ENCODE assay signal across 13 cellular contexts in genomic region chr5:426392-426976, GRCh38. TPM values are rescaled to one million over a fixed set of nuclear protein-coding genes. Genes with fewer than 3 reads are reported as not detected.
DNase-seq lines count a peak whose midpoint lies in the region; ATAC-seq, FAIRE-seq and TF ChIP-seq lines count a peak whose summit lies in the region.
"Had no signal": no experiment of that assay in that cellular context is flagged by ENCODE, and none has a peak within 500 bp of the region (broad histone marks: within the 10 kb centered on the region; RNA-seq: fewer than 3 reads in every experiment).

No MANE protein-coding gene starts in this region.

- TF ChIP-seq CTCF in endothelial cell (IDR thresholded peaks at IDR 0.05; ENCODE audit: unreplicated experiment), result no peak

- peaks cover 13% of the 10 kb centered on the region for H3K36me3 Mint-ChIP-seq in T-helper 1 cell treated with Interleukin-12 subunit alpha and Interleukin-12 subunit beta and Interleukin-4 antibody, amounts not matched to agents 30 μg/mL and 1 μg/mL, for 36 hours (ENCODE audit: low read depth)
- peaks cover 36% of the 10 kb centered on the region for H3K36me3 Mint-ChIP-seq in stimulated activated naive CD8-positive, alpha-beta T cell treated with anti-CD3 and anti-CD28 coated beads, Interleukin-15, Interleukin-2, amounts not matched to agents 100 ng/mL and 50 ng/mL, for 24 hours (ENCODE audit: low read depth)
- peaks cover 7% of the 10 kb centered on the region for H3K36me3 Mint-ChIP-seq in endothelial cell (ENCODE audit: low read depth, unreplicated experiment)

- no peaks in the 10 kb centered on the region for H3K27me3 Mint-ChIP-seq in T-helper 1 cell treated with Interleukin-12 subunit alpha and Interleukin-12 subunit beta and Interleukin-4 antibody, amounts not matched to agents 30 μg/mL and 1 μg/mL, for 36 hours (ENCODE audit: low read depth)
- H3K27me3 Mint-ChIP-seq in stimulated activated naive CD8-positive, alpha-beta T cell treated with anti-CD3 and anti-CD28 coated beads, Interleukin-15, Interleukin-2, amounts not matched to agents 100 ng/mL and 50 ng/mL, for 24 hours, result no peaks in the 10 kb centered on the region
- H3K27me3 Mint-ChIP-seq in stimulated activated naive CD8-positive, alpha-beta T cell treated with anti-CD3 and anti-CD28 coated beads, Interleukin-15, amount 100 ng/mL, for 72 hours, result no peaks in the 10 kb centered on the region
- peaks cover 13% of the 10 kb centered on the region for H3K27me3 Mint-ChIP-seq in endothelial cell (ENCODE audit: unreplicated experiment)

- peak overlapping the region; percentile 1 for H3K27ac Mint-ChIP-seq in T-helper 1 cell treated with Interleukin-12 subunit alpha and Interleukin-12 subunit beta and Interleukin-4 antibody, amounts not matched to agents 30 μg/mL and 1 μg/mL, for 36 hours
- peak overlapping the region; percentile 7 for H3K27ac Mint-ChIP-seq in stimulated activated naive CD8-positive, alpha-beta T cell treated with anti-CD3 and anti-CD28 coated beads, Interleukin-15, Interleukin-2, amounts not matched to agents 100 ng/mL and 50 ng/mL, for 24 hours
- peak overlapping the region in 1 of 2 donors; percentile 10 for H3K27ac Mint-ChIP-seq in stimulated activated naive CD8-positive, alpha-beta T cell treated with anti-CD3 and anti-CD28 coated beads, Interleukin-15, amount 100 ng/mL, for 72 hours
- H3K27ac Mint-ChIP-seq in endothelial cell (ENCODE audit: unreplicated experiment), result peak overlapping the region; percentile 28
- H3K27ac Mint-ChIP-seq: H9 had no signal

- H3K4me1 Mint-ChIP-seq in T-helper 1 cell treated with Interleukin-12 subunit alpha and Interleukin-12 subunit beta and Interleukin-4 antibody, amounts not matched to agents 30 μg/mL and 1 μg/mL, for 36 hours (ENCODE audit: low read depth), result peaks cover 9% of the 10 kb centered on the region
- H3K4me1 Mint-ChIP-seq in stimulated activated naive CD8-positive, alpha-beta T cell treated with anti-CD3 and anti-CD28 coated beads, Interleukin-15, Interleukin-2, amounts not matched to agents 100 ng/mL and 50 ng/mL, for 24 hours (ENCODE audit: low read depth), result peaks cover 28% of the 10 kb centered on the region
- peaks cover 59% of the 10 kb centered on the region for H3K4me1 Mint-ChIP-seq in stimulated activated naive CD8-positive, alpha-beta T cell treated with anti-CD3 and anti-CD28 coated beads, Interleukin-15, amount 100 ng/mL, for 72 hours
- peaks cover 9% of the 10 kb centered on the region for H3K4me1 Mint-ChIP-seq in endothelial cell (ENCODE audit: unreplicated experiment)

- no peak for ATAC-seq in stimulated activated naive CD8-positive, alpha-beta T cell treated with anti-CD3 and anti-CD28 coated beads, Interleukin-15, amount 100 ng/mL, for 72 hours
- no peak for ATAC-seq in HG03439 (IDR thresholded peaks at IDR 0.05; ENCODE audit: unreplicated experiment)
- ATAC-seq: Panc1 had no signal

- no peak overlapping the region for H3K4me3 Mint-ChIP-seq in T-helper 1 cell treated with Interleukin-12 subunit alpha and Interleukin-12 subunit beta and Interleukin-4 antibody, amounts not matched to agents 30 μg/mL and 1 μg/mL, for 36 hours
- H3K4me3 Mint-ChIP-seq in stimulated activated naive CD8-positive, alpha-beta T cell treated with anti-CD3 and anti-CD28 coated beads, Interleukin-15, Interleukin-2, amounts not matched to agents 100 ng/mL and 50 ng/mL, for 24 hours, result no peak overlapping the region
- no peak overlapping the region for H3K4me3 Mint-ChIP-seq in stimulated activated naive CD8-positive, alpha-beta T cell treated with anti-CD3 and anti-CD28 coated beads, Interleukin-15, amount 100 ng/mL, for 72 hours
- no peak overlapping the region for H3K4me3 Mint-ChIP-seq in endothelial cell (ENCODE audit: unreplicated experiment)
- H3K4me3 Mint-ChIP-seq: H9 had no signal

- DNase-seq in T-helper 1 cell, result no peak
- DNase-seq in stimulated activated naive CD8-positive, alpha-beta T cell treated with anti-CD3 and anti-CD28 coated beads, Interleukin-15, amount 100 ng/mL, for 72 hours, result no peak
- DNase-seq in endothelial cell (ENCODE audit: low spot score), result no peak
- DNase-seq in urothelium cell line (ENCODE audit: low spot score), result no peak
- no peak for DNase-seq in NCI-H526 treated with DMSO at 0.1 percent for 48 hours (lab: John Stamatoyannopoulos, UW)
- DNase-seq: AML-193, DMS79, H9, NCI-H1417 treated with DMSO at 0.1 percent for 48 hours had no signal

- peak; percentile 88 for FAIRE-seq in urothelium cell line (lab: Jason Lieb, UNC)

- H3K9me3 Mint-ChIP-seq in T-helper 1 cell treated with Interleukin-12 subunit alpha and Interleukin-12 subunit beta and Interleukin-4 antibody, amounts not matched to agents 30 μg/mL and 1 μg/mL, for 36 hours, result no peaks in the 10 kb centered on the region
- peaks cover 6% of the 10 kb centered on the region for H3K9me3 Mint-ChIP-seq in stimulated activated naive CD8-positive, alpha-beta T cell treated with anti-CD3 and anti-CD28 coated beads, Interleukin-15, Interleukin-2, amounts not matched to agents 100 ng/mL and 50 ng/mL, for 24 hours
- H3K9me3 Mint-ChIP-seq in stimulated activated naive CD8-positive, alpha-beta T cell treated with anti-CD3 and anti-CD28 coated beads, Interleukin-15, amount 100 ng/mL, for 72 hours, result peaks cover 7 to 9% of the 10 kb centered on the region in 2 donors
- no peaks in the 10 kb centered on the region for H3K9me3 Mint-ChIP-seq in endothelial cell (ENCODE audit: unreplicated experiment)

RNA-seq across cellular contexts. Expression of gene EXOC3, which starts 16.5 kb away (rescaled TPM):
- 43.9 TPM for total RNA-seq in endothelial cell (ENCODE audit: unreplicated experiment)
